Comparison of ENCODE assay signal across 8 cellular contexts in genomic region chr11:3859373-3859881, GRCh38. TPM values are rescaled to one million over a fixed set of nuclear protein-coding genes. Genes with fewer than 3 reads are reported as not detected.
DNase-seq lines count a peak whose midpoint lies in the region; ATAC-seq and TF ChIP-seq lines count a peak whose summit lies in the region.

No MANE protein-coding gene starts in this region.

- H3K36me3 ChIP-seq in right atrium auricular region (no peaks in the 10 kb centered on the region), neural cell (ENCODE audit: insufficient read depth, low read length) (no peaks in the 10 kb centered on the region)

- TF ChIP-seq RAD21 in neural cell (conservative IDR thresholded peaks at IDR 0.05): no peak

- H3K9ac ChIP-seq in neural cell (ENCODE audit: low read length): no peak overlapping the region

- H3K4me3 ChIP-seq in right atrium auricular region (no peak overlapping the region), neural cell (ENCODE audit: low read length) (peak overlapping the region; percentile 91)

- no peaks in the 10 kb centered on the region for H3F3A ChIP-seq in neural cell (ENCODE audit: insufficient read depth, low read length, poor library complexity, severe bottlenecking)

- no peaks in the 10 kb centered on the region for H3K27me3 ChIP-seq in right atrium auricular region
- H3K27me3 ChIP-seq in neural cell (ENCODE audit: insufficient read depth, low read depth, low read length): no peaks in the 10 kb centered on the region

- no peak overlapping the region for H2AFZ ChIP-seq in neural cell (ENCODE audit: low read depth, low read length)

- no peaks in the 10 kb centered on the region for H3K9me3 Mint-ChIP-seq in activated naive CD4-positive, alpha-beta T cell treated with anti-CD3 and anti-CD28 coated beads, Interleukin-2, amount 50 U/mL, for 72 hours

- H3K4me2 ChIP-seq in neural cell (ENCODE audit: low read length): no peak overlapping the region

- no peaks in the 10 kb centered on the region for H3K9me3 ChIP-seq in right atrium auricular region
- H3K9me3 ChIP-seq in neural cell (ENCODE audit: low read length): no peaks in the 10 kb centered on the region

- peaks cover 16 to 30% of the 10 kb centered on the region in 2 donors for H3K36me3 Mint-ChIP-seq in activated naive CD4-positive, alpha-beta T cell treated with anti-CD3 and anti-CD28 coated beads, Interleukin-2, amount 50 U/mL, for 72 hours

- TF ChIP-seq EP300 in neural cell (conservative IDR thresholded peaks at IDR 0.05; ENCODE audit: poor library complexity, severe bottlenecking): no peak

- intact Hi-C loops in Right ventricle myocardium inferior (cut with DNase I): loop anchor here (5.0 kb wide), 1 partner anchor 128 kb away; no protein-coding TSS in a partner anchor

- ATAC-seq in Right ventricle myocardium inferior (peak; percentile 40), HG03432 (IDR thresholded peaks at IDR 0.05; ENCODE audit: unreplicated experiment) (peak; percentile 27)
- no peak for ATAC-seq in activated naive CD4-positive, alpha-beta T cell treated with anti-CD3 and anti-CD28 coated beads, Interleukin-2, amount 50 U/mL, for 72 hours

- peak overlapping the region; percentile 82 to 86 for H3K27ac Mint-ChIP-seq in activated naive CD4-positive, alpha-beta T cell treated with anti-CD3 and anti-CD28 coated beads, Interleukin-2, amount 50 U/mL, for 72 hours

- peaks cover 0 to 51% of the 10 kb centered on the region in 2 donors for H3K4me1 ChIP-seq in right atrium auricular region

- H3K9me2 ChIP-seq in neural cell (ENCODE audit: insufficient read depth, low read length): no peaks in the 10 kb centered on the region

- TF ChIP-seq CTCF in right atrium auricular region (IDR thresholded peaks at IDR 0.05): no peak
- no peak for TF ChIP-seq CTCF in neural cell (IDR thresholded peaks at IDR 0.05; ENCODE audit: poor library complexity, severe bottlenecking)

- peak overlapping the region in 1 of 2 donors; percentile 6 for H3K27ac ChIP-seq in right atrium auricular region
- no peak overlapping the region for H3K27ac ChIP-seq in neural cell (ENCODE audit: low read length)

- H3K79me2 ChIP-seq in neural cell (replicated peaks; ENCODE audit: insufficient read depth, low read length): peaks cover 4% of the 10 kb centered on the region

- DNase-seq in Right ventricle myocardium inferior (ENCODE audit: missing footprints): peak; percentile 78
- DNase-seq in right atrium auricular region (ENCODE audit: low spot score): no peak
- DNase-seq in activated naive CD4-positive, alpha-beta T cell treated with anti-CD3 and anti-CD28 coated beads, Interleukin-2, amount 50 U/mL, for 72 hours (ENCODE audit: low spot score in 2 of 2): peak in 1 of 2 donors; percentile 29
- DNase-seq in mesenteric fat pad (ENCODE audit: low spot score): no peak
- no peak for DNase-seq in NCI-H1436 (lab: John Stamatoyannopoulos, UW)
- DNase-seq in ecto neural progenitor cell (ENCODE audit: low spot score): no peak

- no peaks in the 10 kb centered on the region for H4K20me1 ChIP-seq in neural cell (ENCODE audit: insufficient read depth)

TF ChIP-seq in neural cell, 6 proteins besides CTCF, POLR2A, EP300 and RAD21:
- no peak for TF ChIP-seq REST (IDR thresholded peaks at IDR 0.05; ENCODE audit: borderline replicate concordance)
- TF ChIP-seq TAF1 (IDR thresholded peaks at IDR 0.05; ENCODE audit: low read depth): no peak
- TF ChIP-seq MXI1 (conservative IDR thresholded peaks at IDR 0.05; ENCODE audit: poor library complexity, severe bottlenecking): no peak
- TF ChIP-seq POLR2AphosphoS5 (IDR thresholded peaks at IDR 0.05): no peak
- TF ChIP-seq SMC3 (conservative IDR thresholded peaks at IDR 0.05; ENCODE audit: poor library complexity): no peak
- TF ChIP-seq EZH2 (IDR thresholded peaks at IDR 0.05; ENCODE audit: borderline replicate concordance, insufficient read depth, low read length, poor library complexity, severe bottlenecking): no peak
TF ChIP-seq in neural cell: peak in this region for 0.

RNA-seq across cellular contexts. Expression of gene STIM1, which starts 4.0 kb away (rescaled TPM):
- total RNA-seq in Right ventricle myocardium inferior (28.9 TPM), right atrium auricular region (10 to 100 TPM; 15.4 to 16.6 TPM), mesenteric fat pad (125 TPM)
- 10 to 100 TPM; 75.8 to 88.8 TPM for total RNA-seq in activated naive CD4-positive, alpha-beta T cell treated with anti-CD3 and anti-CD28 coated beads, Interleukin-2, amount 50 U/mL, for 72 hours
- polyA plus RNA-seq in neural cell: 14.5 and 16.4 TPM in 2 replicates
- polyA minus RNA-seq in neural cell: 21.2 and 22.3 TPM in 2 replicates

RNA-seq across cellular contexts. Expression of gene RHOG, which starts 18.7 kb away (rescaled TPM):
- total RNA-seq in Right ventricle myocardium inferior (25.6 TPM), right atrium auricular region (10 to 100 TPM; 20.1 to 48.9 TPM), mesenteric fat pad (83.3 TPM)
- 100 to 1,000 TPM; 109 to 154 TPM for total RNA-seq in activated naive CD4-positive, alpha-beta T cell treated with anti-CD3 and anti-CD28 coated beads, Interleukin-2, amount 50 U/mL, for 72 hours
- not detected in 2 replicates for polyA plus RNA-seq in neural cell
- 0.81 and 1.2 TPM in 2 replicates for polyA minus RNA-seq in neural cell

RNA-seq across cellular contexts. Expression of gene PGAP2, which starts 51.1 kb away (rescaled TPM):
- total RNA-seq in Right ventricle myocardium inferior (26.6 TPM), right atrium auricular region (10 to 100 TPM; 10.8 to 14.9 TPM), mesenteric fat pad (8.3 TPM)
- total RNA-seq in activated naive CD4-positive, alpha-beta T cell treated with anti-CD3 and anti-CD28 coated beads, Interleukin-2, amount 50 U/mL, for 72 hours: 10 to 100 TPM; 27.1 to 33.5 TPM
- polyA plus RNA-seq in neural cell: 30.1 and 32.0 TPM in 2 replicates
- 7.9 and 12.7 TPM in 2 replicates for polyA minus RNA-seq in neural cell

Comparison
In these comparisons a context has a peak if more than half of its experiments do, and no peak if none do; other contexts are left out.
1. ATAC-seq: peak in Right ventricle myocardium inferior (single experiment) and HG03432 (single experiment); none in activated naive CD4-positive, alpha-beta T cell treated with anti-CD3 and anti-CD28 coated beads, Interleukin-2, amount 50 U/mL, for 72 hours (0 of 2).